Comparison of ENCODE assay signal across 21 cellular contexts in the genomic region with DNA sequence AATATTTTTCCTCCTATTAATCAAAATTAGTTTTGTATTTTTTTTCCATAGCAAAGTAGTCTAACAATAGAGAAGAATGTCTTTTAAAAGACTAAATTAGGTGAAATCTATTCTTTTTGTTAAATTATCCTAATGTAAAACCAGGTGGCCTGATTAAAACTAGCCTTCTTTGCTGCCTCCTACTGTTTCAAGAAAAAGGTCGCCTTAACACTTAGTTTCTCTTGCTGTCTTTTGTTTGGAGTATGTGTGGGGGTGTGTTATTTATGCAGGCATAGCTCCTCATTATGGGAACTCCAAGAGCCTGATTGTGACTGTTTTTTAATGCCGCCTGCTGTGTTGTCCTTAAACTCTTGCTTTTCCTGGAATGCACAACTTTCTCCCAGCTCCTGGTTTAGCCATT.
DNase-seq lines count a peak whose midpoint lies in the region; ATAC-seq, FAIRE-seq and TF ChIP-seq lines count a peak whose summit lies in the region.
"Had no signal": no experiment of that assay in that cellular context is flagged by ENCODE, and none has a peak within 500 bp of the region (broad histone marks: within the 10 kb centered on the region; RNA-seq: fewer than 3 reads in every experiment).

No MANE protein-coding gene starts in this region.

- H3K9ac ChIP-seq in endothelial cell of umbilical vein (replicated peaks; ENCODE audit: extremely low read depth, insufficient read depth, low read length) = no peak overlapping the region

- no peak overlapping the region for H3K27ac ChIP-seq in endothelial cell of umbilical vein (ENCODE audit: insufficient read depth, low read depth, low read length)
- H3K27ac ChIP-seq: body of pancreas had no signal

- H4K20me1 ChIP-seq in endothelial cell of umbilical vein (replicated peaks; ENCODE audit: control insufficient read depth, extremely low read depth, insufficient read depth, low read length) = no peaks in the 10 kb centered on the region

- H3K9me3 ChIP-seq in endothelial cell of umbilical vein (replicated peaks; ENCODE audit: control insufficient read depth, insufficient read depth, low read length) = no peaks in the 10 kb centered on the region
- H3K9me3 ChIP-seq: body of pancreas had no signal

- dilution Hi-C loops in endothelial cell of umbilical vein (cut with MboI; ENCODE audit: extremely low pct_ligation_motif_present, low sequenced_read_pairs) = no loop called here

- FAIRE-seq in endothelial cell of umbilical vein (lab: Jason Lieb, UNC) = no peak

- DNase-seq in COLO829 (ENCODE audit: low spot score) = peak; percentile 22
- DNase-seq in NCI-H69 (lab: John Stamatoyannopoulos, UW) = peak; percentile 56
- DNase-seq in endothelial cell of umbilical vein (ENCODE audit: low read depth, low spot score) = peak; percentile 1
- DNase-seq in ecto neural progenitor cell (ENCODE audit: low spot score) = no peak
- DNase-seq: activated CD4-positive, alpha-beta T cell treated with anti-CD3 and anti-CD28 coated beads for 1 hour; activated CD8-positive, alpha-beta memory T cell treated with anti-CD3 and anti-CD28 coated beads, Interleukin-2, amount 50 U/mL, for 4 hours; activated naive CD4-positive, alpha-beta T cell; body of pancreas; immature natural killer cell; midbrain; NCI-H1105; NCI-H2227 treated with DMSO at 0.1 percent for 48 hours; occipital lobe; small intestine; stimulated activated naive CD4-positive, alpha-beta T cell; T-helper 17 cell had no signal

- no TSS peak for BruUV-seq in endothelial cell of umbilical vein (replicated peaks; lab: Mats Ljungman, UMichigan)

- H3K36me3 ChIP-seq in endothelial cell of umbilical vein (ENCODE audit: control insufficient read depth in 2 of 2, extremely low read depth in 1 of 2, insufficient read depth in 2 of 2, low read length in 2 of 2) = no peaks in the 10 kb centered on the region

- no peak overlapping the region for H3K4me3 ChIP-seq in endothelial cell of umbilical vein (replicated peaks in 1 of 3; ENCODE audit: insufficient read depth in 1 of 3, low read depth in 1 of 3, low read length in 3 of 3)
- H3K4me3 ChIP-seq: body of pancreas had no signal

- TF ChIP-seq CTCF in endothelial cell of umbilical vein (IDR thresholded peaks at IDR 0.05; ENCODE audit: extremely low read depth in 1 of 2, insufficient read depth in 1 of 2, low read depth in 1 of 2, low read length in 2 of 2) = no peak
- TF ChIP-seq CTCF in nephron (IDR thresholded peaks at IDR 0.05; ENCODE audit: unreplicated experiment in 3 of 3) = peak in 2 of 3 experiments; percentile 26 to 47

- peak overlapping the region in 2 of 3 experiments; percentile 42 to 76 for H3K27ac Mint-ChIP-seq in nephron
- H3K27ac Mint-ChIP-seq: immature natural killer cell, T-helper 17 cell had no signal

- intact Hi-C loops in endothelial cell of umbilical vein (cut with micrococcal nuclease) = no loop called here

- H3K4me1 Mint-ChIP-seq in nephron = peaks cover 20% of the 10 kb centered on the region
- H3K4me1 Mint-ChIP-seq: immature natural killer cell, T-helper 17 cell had no signal

- no peaks in the 10 kb centered on the region for H3K4me1 ChIP-seq in endothelial cell of umbilical vein (ENCODE audit: control insufficient read depth, extremely low read depth, insufficient read depth, low read length)
- H3K4me1 ChIP-seq: body of pancreas had no signal

- no peak overlapping the region for H3K4me2 ChIP-seq in endothelial cell of umbilical vein (ENCODE audit: insufficient read depth, low read length)

- TF ChIP-seq POLR2A in endothelial cell of umbilical vein (IDR thresholded peaks at IDR 0.05; ENCODE audit: low read depth, low read length) = no peak

- no peaks in the 10 kb centered on the region for H3K27me3 ChIP-seq in endothelial cell of umbilical vein (ENCODE audit: control insufficient read depth in 2 of 2, insufficient read depth in 2 of 2, low read length in 2 of 2)
- H3K27me3 ChIP-seq: body of pancreas had no signal

- no peaks in the 10 kb centered on the region for H3K27me3 Mint-ChIP-seq in nephron (ENCODE audit: low read depth)
- H3K27me3 Mint-ChIP-seq: T-helper 17 cell had no signal

- H2AFZ ChIP-seq in endothelial cell of umbilical vein (ENCODE audit: low read depth, low read length) = no peak overlapping the region

- no peaks in the 10 kb centered on the region for H3K9me3 Mint-ChIP-seq in nephron

- CTCF ChIA-PET in endothelial cell of umbilical vein (lab: Charles Lee) = interaction anchor here (0.9 to 1.2 kb wide), 2 partner anchors 16 to 387 kb away, joined by 3 read pairs; no protein-coding TSS in a partner anchor

- H3K79me2 ChIP-seq in endothelial cell of umbilical vein (ENCODE audit: control insufficient read depth, insufficient read depth, low read length) = no peaks in the 10 kb centered on the region

- ATAC-seq in HG02840 (IDR thresholded peaks at IDR 0.05; ENCODE audit: low FRiP score, unreplicated experiment) (no peak), GM19395 (IDR thresholded peaks at IDR 0.05; ENCODE audit: unreplicated experiment) (no peak)
- no peak for ATAC-seq in activated CD4-positive, CD25-positive, alpha-beta regulatory T cell treated with anti-CD3 and anti-CD28 coated beads, Interleukin-2, amount 50 U/mL, for 24 hours
- ATAC-seq: body of pancreas, Right ventricle myocardium inferior, T-helper 17 cell had no signal

- H3K9me1 ChIP-seq in endothelial cell of umbilical vein (replicated peaks; ENCODE audit: control insufficient read depth, extremely low read depth, insufficient read depth, low read length) = no peaks in the 10 kb centered on the region

- no peaks in the 10 kb centered on the region for H3K36me3 Mint-ChIP-seq in nephron (ENCODE audit: low read depth)
- H3K36me3 Mint-ChIP-seq: immature natural killer cell had no signal

- POLR2A ChIA-PET in endothelial cell of umbilical vein (lab: Charles Lee) = no interaction called here

- H3K4me3 Mint-ChIP-seq in nephron = no peak overlapping the region
- H3K4me3 Mint-ChIP-seq: immature natural killer cell, T-helper 17 cell had no signal

TF ChIP-seq in endothelial cell of umbilical vein, 7 proteins besides CTCF, POLR2A, EP300 and RAD21:
- TF ChIP-seq MYC (IDR thresholded peaks at IDR 0.05; ENCODE audit: low read depth, low read length) (no peak), FOS (IDR thresholded peaks at IDR 0.05; ENCODE audit: borderline replicate concordance, insufficient read depth, low read length) (no peak), GATA2 (IDR thresholded peaks at IDR 0.05; ENCODE audit: insufficient read depth, insufficient read length, low read depth, low read length) (no peak), JUN (IDR thresholded peaks at IDR 0.05; ENCODE audit: borderline replicate concordance, insufficient read depth, insufficient read length, low read depth) (no peak), POLR2AphosphoS5 (IDR thresholded peaks at IDR 0.05; ENCODE audit: insufficient read depth, low read depth, low read length) (no peak), EZH2 (IDR thresholded peaks at IDR 0.05; ENCODE audit: borderline replicate concordance, low read depth, low read length, severe bottlenecking) (no peak)
- TF ChIP-seq, protein P1, sequence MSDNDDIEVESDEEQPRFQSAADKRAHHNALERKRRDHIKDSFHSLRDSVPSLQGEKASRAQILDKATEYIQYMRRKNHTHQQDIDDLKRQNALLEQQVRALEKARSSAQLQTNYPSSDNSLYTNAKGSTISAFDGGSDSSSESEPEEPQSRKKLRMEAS (IDR thresholded peaks at IDR 0.05; ENCODE audit: insufficient read depth, insufficient read length) = no peak
TF ChIP-seq in endothelial cell of umbilical vein: peak in this region for 0.

Comparison
In these comparisons a context has a peak if more than half of its experiments do, and no peak if none do; other contexts are left out.
1. CTCF ChIP-seq: peak in nephron (2 of 3); none in endothelial cell of umbilical vein (0 of 2).